Comparison of ENCODE assay signal across 8 cellular contexts in genomic region chr13:113152894-113153809, GRCh38. TPM values are rescaled to one million over a fixed set of nuclear protein-coding genes. Genes with fewer than 3 reads are reported as not detected.
DNase-seq lines count a peak whose midpoint lies in the region; ATAC-seq and TF ChIP-seq lines count a peak whose summit lies in the region.

No MANE protein-coding gene starts in this region.

- H3K36me3 Mint-ChIP-seq in activated CD8-positive, alpha-beta T cell treated with anti-CD3 and anti-CD28 coated beads, Interleukin-2, amount 10 ng/mL, durations not matched to agents 7 days and 5 days (ENCODE audit: low read depth): peaks cover 4% of the 10 kb centered on the region
- H3K36me3 Mint-ChIP-seq in neural crest cell (ENCODE audit: low read depth): no peaks in the 10 kb centered on the region

- CTCF ChIA-PET in activated CD8-positive, alpha-beta T cell treated with anti-CD3 and anti-CD28 coated beads, Interleukin-2, amount 10 ng/mL, durations not matched to agents 7 days and 5 days (lab: Charles Lee): no interaction called here

- H3K27ac Mint-ChIP-seq in activated CD8-positive, alpha-beta T cell treated with anti-CD3 and anti-CD28 coated beads, Interleukin-2, amount 10 ng/mL, durations not matched to agents 7 days and 5 days: peak overlapping the region; percentile 63
- H3K27ac Mint-ChIP-seq in neural crest cell (ENCODE audit: unreplicated experiment): no peak overlapping the region

- H3K27me3 Mint-ChIP-seq in activated CD8-positive, alpha-beta T cell treated with anti-CD3 and anti-CD28 coated beads, Interleukin-2, amount 10 ng/mL, durations not matched to agents 7 days and 5 days (ENCODE audit: low read depth): peaks cover 19% of the 10 kb centered on the region
- H3K27me3 Mint-ChIP-seq in neural crest cell (ENCODE audit: low read depth): peaks cover 39% of the 10 kb centered on the region

- peaks cover 4% of the 10 kb centered on the region for H3K9me3 Mint-ChIP-seq in activated CD8-positive, alpha-beta T cell treated with anti-CD3 and anti-CD28 coated beads, Interleukin-2, amount 10 ng/mL, durations not matched to agents 7 days and 5 days (ENCODE audit: insufficient read depth)
- H3K9me3 Mint-ChIP-seq in neural crest cell: peaks cover 5% of the 10 kb centered on the region

- peaks cover 23% of the 10 kb centered on the region for H3K4me1 Mint-ChIP-seq in activated CD8-positive, alpha-beta T cell treated with anti-CD3 and anti-CD28 coated beads, Interleukin-2, amount 10 ng/mL, durations not matched to agents 7 days and 5 days (ENCODE audit: low read depth)
- peaks cover 24% of the 10 kb centered on the region for H3K4me1 Mint-ChIP-seq in neural crest cell

- no peak for TF ChIP-seq CTCF in neural crest cell (conservative IDR thresholded peaks at IDR 0.05)

- DNase-seq in NCI-H524 (lab: John Stamatoyannopoulos, UW) (peak; percentile 12 to 55), NCI-H524 treated with DMSO at 0.1 percent for 48 hours (lab: John Stamatoyannopoulos, UW) (no peak), fibroblast of peridontal ligament (ENCODE audit: extremely low read depth) (peak; percentile 35), neural crest cell (ENCODE audit: low read depth, low spot score) (peak; percentile 36), NCI-H2029 (lab: John Stamatoyannopoulos, UW) (no peak), HCEC 1CT (no peak)
- DNase-seq in activated CD8-positive, alpha-beta T cell treated with anti-CD3 and anti-CD28 coated beads, Interleukin-2, amount 10 ng/mL, durations not matched to agents 7 days and 5 days: no peak

- peak; percentile 25 for ATAC-seq in HG03565 (IDR thresholded peaks at IDR 0.05; ENCODE audit: unreplicated experiment)
- ATAC-seq in activated CD8-positive, alpha-beta T cell treated with anti-CD3 and anti-CD28 coated beads, Interleukin-2, amount 10 ng/mL, durations not matched to agents 7 days and 5 days: peak; percentile 30

- peak overlapping the region; percentile 60 for H3K4me3 Mint-ChIP-seq in activated CD8-positive, alpha-beta T cell treated with anti-CD3 and anti-CD28 coated beads, Interleukin-2, amount 10 ng/mL, durations not matched to agents 7 days and 5 days
- peak overlapping the region; percentile 76 for H3K4me3 Mint-ChIP-seq in neural crest cell

- POLR2A ChIA-PET in activated CD8-positive, alpha-beta T cell treated with anti-CD3 and anti-CD28 coated beads, Interleukin-2, amount 10 ng/mL, durations not matched to agents 7 days and 5 days (lab: Charles Lee): interaction anchor here (0.7 kb wide), 1 partner anchor 23 kb away, joined by 3 read pairs; no protein-coding TSS in a partner anchor

RNA-seq across cellular contexts. Expression of gene PROZ, which starts 5.3 kb away (rescaled TPM):
- total RNA-seq in activated CD8-positive, alpha-beta T cell treated with anti-CD3 and anti-CD28 coated beads, Interleukin-2, amount 10 ng/mL, durations not matched to agents 7 days and 5 days: not detected
- not detected in 2 replicates for total RNA-seq in neural crest cell

RNA-seq across cellular contexts. Expression of gene F10, which starts 30.6 kb away (rescaled TPM):
- total RNA-seq in activated CD8-positive, alpha-beta T cell treated with anti-CD3 and anti-CD28 coated beads, Interleukin-2, amount 10 ng/mL, durations not matched to agents 7 days and 5 days: not detected
- 0.89 and 1.0 TPM in 2 replicates for total RNA-seq in neural crest cell

RNA-seq across cellular contexts. Expression of gene F7, which starts 47.6 kb away (rescaled TPM):
- not detected for total RNA-seq in activated CD8-positive, alpha-beta T cell treated with anti-CD3 and anti-CD28 coated beads, Interleukin-2, amount 10 ng/mL, durations not matched to agents 7 days and 5 days
- total RNA-seq in neural crest cell: 1.0 and 1.2 TPM in 2 replicates

RNA-seq across cellular contexts. Expression of gene PCID2, which starts 55.3 kb away (rescaled TPM):
- 10 to 100 TPM; 49.3 to 52.4 TPM for total RNA-seq in activated CD8-positive, alpha-beta T cell treated with anti-CD3 and anti-CD28 coated beads, Interleukin-2, amount 10 ng/mL, durations not matched to agents 7 days and 5 days
- 56.9 and 60.4 TPM in 2 replicates for total RNA-seq in neural crest cell

RNA-seq across cellular contexts. Expression of gene CUL4A, which starts 56.3 kb away (rescaled TPM):
- total RNA-seq in activated CD8-positive, alpha-beta T cell treated with anti-CD3 and anti-CD28 coated beads, Interleukin-2, amount 10 ng/mL, durations not matched to agents 7 days and 5 days: 10 to 100 TPM; 65.9 to 70.5 TPM
- total RNA-seq in neural crest cell: 63.0 and 63.9 TPM in 2 replicates

Comparison
In these comparisons a context has a peak if more than half of its experiments do, and no peak if none do; other contexts are left out.
1. DNase-seq: peak in NCI-H524 (2 of 2), fibroblast of peridontal ligament (single experiment) and neural crest cell (single experiment); none in NCI-H524 treated with DMSO at 0.1 percent for 48 hours (single experiment), activated CD8-positive, alpha-beta T cell treated with anti-CD3 and anti-CD28 coated beads, Interleukin-2, amount 10 ng/mL, durations not matched to agents 7 days and 5 days (single experiment), NCI-H2029 (single experiment) and HCEC 1CT (single experiment).